In genomic region chr20:63126876-63127699, GRCh38 we compare ENCODE assay signal across 17 cellular contexts.
"Had no signal": no experiment of that assay in that cellular context is flagged by ENCODE, and none has a peak within 500 bp of the region (broad histone marks: within the 10 kb centered on the region; RNA-seq: fewer than 3 reads in every experiment).

No MANE protein-coding gene starts in this region.

- H3K4me1 ChIP-seq: transverse colon had no signal

- H3K4me1 Mint-ChIP-seq: central memory CD8-positive, alpha-beta T cell; memory B cell; stimulated activated naive B cell treated with anti-CD40 and anti-IgM and Interleukin-4, amounts not matched to agents 10 μg/mL and 1 μg/mL and 100 μg/mL, for 72 hours; T-cell had no signal

- H3K36me3 Mint-ChIP-seq: activated naive CD4-positive, alpha-beta T cell treated with anti-CD3 and anti-CD28 coated beads, Interleukin-2, amount 50 U/mL, for 72 hours; brain; memory B cell; stimulated activated naive B cell treated with anti-CD40 and anti-IgM and Interleukin-4, amounts not matched to agents 10 μg/mL and 1 μg/mL and 100 μg/mL, for 72 hours; T-cell had no signal

- H3K4me3 ChIP-seq: SK-N-MC, transverse colon had no signal

- H3K36me3 ChIP-seq: transverse colon had no signal

- H3K9me3 ChIP-seq: transverse colon had no signal

- ATAC-seq: activated naive CD4-positive, alpha-beta T cell treated with anti-CD3 and anti-CD28 coated beads, Interleukin-2, amount 50 U/mL, for 72 hours; left lobe of liver; stimulated activated naive B cell treated with anti-CD40 and anti-IgM and Interleukin-4, amounts not matched to agents 10 μg/mL and 1 μg/mL and 100 μg/mL, for 72 hours; T-cell had no signal

- H3K27ac ChIP-seq: SK-N-MC, transverse colon had no signal

- H3K9me3 Mint-ChIP-seq: activated naive CD4-positive, alpha-beta T cell treated with anti-CD3 and anti-CD28 coated beads, Interleukin-2, amount 50 U/mL, for 72 hours; activated T-helper 2 cell treated with anti-CD3 and anti-CD28 coated beads, Interferon-gamma antibody, Interleukin-2, Interleukin-4, amounts not matched to agents 10 μg/mL and 5 μg/mL and 100 μg/mL, durations not matched to agents 14 hours and 24 hours and 36 hours; central memory CD8-positive, alpha-beta T cell; stimulated activated naive B cell treated with anti-CD40 and anti-IgM and Interleukin-4, amounts not matched to agents 10 μg/mL and 1 μg/mL and 100 μg/mL, for 72 hours; T-cell had no signal

- H3K4me3 Mint-ChIP-seq: central memory CD8-positive, alpha-beta T cell; memory B cell; stimulated activated naive B cell treated with anti-CD40 and anti-IgM and Interleukin-4, amounts not matched to agents 10 μg/mL and 1 μg/mL and 100 μg/mL, for 72 hours; T-cell had no signal

- DNase-seq: activated CD4-positive, CD25-positive, alpha-beta regulatory T cell treated with anti-CD3 and anti-CD28 coated beads, Interleukin-2, amount 50 U/mL, for 72 hours; activated T-cell treated with anti-CD3 and anti-CD28 coated beads, Interleukin-2, amount 50 U/mL, for 1 hour; amygdala; cortex of kidney; effector CD8-positive, alpha-beta T cell; foreskin fibroblast; stimulated activated naive B cell treated with anti-CD40 and anti-IgM and Interleukin-4, amounts not matched to agents 10 μg/mL and 1 μg/mL and 100 μg/mL, for 72 hours; T-helper 9 cell; transverse colon had no signal

- H3K27ac Mint-ChIP-seq: activated naive CD4-positive, alpha-beta T cell treated with anti-CD3 and anti-CD28 coated beads, Interleukin-2, amount 50 U/mL, for 72 hours; activated T-helper 2 cell treated with anti-CD3 and anti-CD28 coated beads, Interferon-gamma antibody, Interleukin-2, Interleukin-4, amounts not matched to agents 10 μg/mL and 5 μg/mL and 100 μg/mL, durations not matched to agents 14 hours and 24 hours and 36 hours; memory B cell; stimulated activated naive B cell treated with anti-CD40 and anti-IgM and Interleukin-4, amounts not matched to agents 10 μg/mL and 1 μg/mL and 100 μg/mL, for 72 hours; T-cell had no signal
